8 cellular contexts compared by ENCODE assay signal in genomic region chr11:15113381-15113780, GRCh38. TPM values are rescaled to one million over a fixed set of nuclear protein-coding genes. Genes with fewer than 3 reads are reported as not detected.
DNase-seq lines count a peak whose midpoint lies in the region; ATAC-seq and TF ChIP-seq lines count a peak whose summit lies in the region.

No MANE protein-coding gene starts in this region.

- no peak overlapping the region for H3K27ac Mint-ChIP-seq in activated naive CD8-positive, alpha-beta T cell treated with anti-CD3 and anti-CD28 coated beads, Interleukin-2, amount 50 U/mL, for 24 hours

- H3K27me3 Mint-ChIP-seq in activated naive CD8-positive, alpha-beta T cell treated with anti-CD3 and anti-CD28 coated beads, Interleukin-2, amount 50 U/mL, for 24 hours = peaks cover 34% of the 10 kb centered on the region

- peaks cover 20% of the 10 kb centered on the region for H3K4me1 Mint-ChIP-seq in activated naive CD8-positive, alpha-beta T cell treated with anti-CD3 and anti-CD28 coated beads, Interleukin-2, amount 50 U/mL, for 24 hours

- no peaks in the 10 kb centered on the region; the same call in none of the 2 replicates for H3K27me3 ChIP-seq in GM06990 (replicated peaks; ENCODE audit: control insufficient read depth, insufficient read depth, low read length)
- peaks cover 0 to 32% (median 4%) of the 10 kb centered on the region in 9 donors for H3K27me3 ChIP-seq in heart left ventricle

- DNase-seq in GM06990 (ENCODE audit: extremely low read depth, insufficient read length) (peak; percentile 69), heart left ventricle (no peak), left ventricle myocardium superior (no peak), posterior cingulate gyrus (no peak)
- DNase-seq in activated naive CD8-positive, alpha-beta T cell treated with anti-CD3 and anti-CD28 coated beads, Interleukin-2, amount 50 U/mL, for 24 hours = peak; percentile 12
- DNase-seq in stimulated activated CD4-positive, alpha-beta T cell treated with anti-CD3 and anti-CD28 coated beads, Interleukin-1b, Interleukin-23, amount 100 ng/mL, for 48 hours = no peak

- no peaks in the 10 kb centered on the region for H3K9me3 Mint-ChIP-seq in activated naive CD8-positive, alpha-beta T cell treated with anti-CD3 and anti-CD28 coated beads, Interleukin-2, amount 50 U/mL, for 24 hours

- no peaks in the 10 kb centered on the region for H3K9me3 ChIP-seq in heart left ventricle

- ATAC-seq in GM21423 (IDR thresholded peaks at IDR 0.05; ENCODE audit: unreplicated experiment) (peak; percentile 94), HG03558 (IDR thresholded peaks at IDR 0.05; ENCODE audit: extremely low read depth, unreplicated experiment) (peak; percentile 95), heart left ventricle (no peak), left ventricle myocardium superior (no peak)
- peak; percentile 42 for ATAC-seq in activated naive CD8-positive, alpha-beta T cell treated with anti-CD3 and anti-CD28 coated beads, Interleukin-2, amount 50 U/mL, for 24 hours

- H3K4me3 ChIP-seq in GM06990 (replicated peaks; ENCODE audit: low read depth, low read length) (no peak overlapping the region), heart left ventricle (no peak overlapping the region)

- H3K36me3 Mint-ChIP-seq in activated naive CD8-positive, alpha-beta T cell treated with anti-CD3 and anti-CD28 coated beads, Interleukin-2, amount 50 U/mL, for 24 hours (ENCODE audit: low read depth) = no peaks in the 10 kb centered on the region

- H3K4me3 Mint-ChIP-seq in activated naive CD8-positive, alpha-beta T cell treated with anti-CD3 and anti-CD28 coated beads, Interleukin-2, amount 50 U/mL, for 24 hours = peak overlapping the region; percentile 30

- 72 to 100% (median 80%) methylated on average over 1 to 5 of the region's 5 CpGs for WGBS in heart left ventricle, 4 donors

- TF ChIP-seq CTCF in GM06990 (IDR thresholded peaks at IDR 0.05; ENCODE audit: insufficient read depth, low read length, poor library complexity, severe bottlenecking) (no peak), heart left ventricle (IDR thresholded peaks at IDR 0.05) (no peak)

- H3K36me3 ChIP-seq in GM06990 (ENCODE audit: control insufficient read depth, insufficient read depth, low read length) (no peaks in the 10 kb centered on the region), heart left ventricle (no peaks in the 10 kb centered on the region)

- no peak overlapping the region for H3K27ac ChIP-seq in heart left ventricle

- TF ChIP-seq POLR2A in heart left ventricle (IDR thresholded peaks at IDR 0.05) = no peak

- intact Hi-C loops in heart left ventricle (cut with DNase I) (no loop called here), left ventricle myocardium superior (cut with micrococcal nuclease) (no loop called here), posterior cingulate gyrus (cut with DNase I) (no loop called here)

- H3K4me1 ChIP-seq in heart left ventricle = peaks cover 0 to 10% (median 0%) of the 10 kb centered on the region in 12 donors

RNA-seq across cellular contexts. Expression of gene INSC, which starts 1.3 kb away (rescaled TPM):
- total RNA-seq in heart left ventricle (1 to 10 TPM in 1 of 9 donors, under 1 TPM in 7, not detected in 1; 0.19 to 1.5 (median 0.35) TPM), left ventricle myocardium superior (0.40 TPM)
- 1 to 10 TPM in 1 of 2 donors, under 1 TPM in 1; 0.42 to 1.1 TPM for polyA plus RNA-seq in heart left ventricle

RNA-seq across cellular contexts. Expression of gene CALCB, which starts 40.0 kb away (rescaled TPM):
- total RNA-seq in heart left ventricle (1 to 10 TPM in 1 of 9 donors, under 1 TPM in 5, not detected in 3; 0.11 to 1.3 (median 0.37) TPM), left ventricle myocardium superior (not detected)
- polyA plus RNA-seq in heart left ventricle = under 1 TPM in 1 of 2 donors, not detected in 1; 0.36 TPM

Comparison
In these comparisons a context has a peak if more than half of its experiments do, and no peak if none do; other contexts are left out.
1. DNase-seq: peak in GM06990 (single experiment) and activated naive CD8-positive, alpha-beta T cell treated with anti-CD3 and anti-CD28 coated beads, Interleukin-2, amount 50 U/mL, for 24 hours (single experiment); none in heart left ventricle (0 of 5), left ventricle myocardium superior (single experiment), posterior cingulate gyrus (0 of 10) and stimulated activated CD4-positive, alpha-beta T cell treated with anti-CD3 and anti-CD28 coated beads, Interleukin-1b, Interleukin-23, amount 100 ng/mL, for 48 hours (single experiment).
2. ATAC-seq: peak in GM21423 (single experiment), HG03558 (single experiment) and activated naive CD8-positive, alpha-beta T cell treated with anti-CD3 and anti-CD28 coated beads, Interleukin-2, amount 50 U/mL, for 24 hours (single experiment); none in heart left ventricle (0 of 4) and left ventricle myocardium superior (single experiment).